ENCODE assay signal across 17 cellular contexts in the genomic region with DNA sequence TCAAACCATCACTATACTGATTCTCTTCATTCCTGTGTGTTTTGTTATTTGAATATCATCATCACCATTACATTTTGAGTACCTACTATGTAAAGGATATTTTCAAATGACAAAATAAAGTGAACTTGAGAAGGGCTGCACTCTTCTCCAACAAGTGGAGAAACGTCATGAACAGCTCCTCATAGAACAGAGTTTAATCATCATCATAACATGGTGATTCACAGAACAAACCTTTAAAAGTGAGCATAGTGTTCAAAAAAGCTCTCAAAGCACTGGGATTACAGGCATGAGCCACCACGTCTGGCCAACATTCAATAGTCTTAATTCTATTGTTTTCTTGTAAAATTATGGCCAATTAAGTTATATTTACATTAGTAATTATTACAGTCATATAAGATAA.
A peak's percentile ranks its signal among the peaks of the same experiment; 100 is the strongest.
DNase-seq lines count a peak whose midpoint lies in the region; ATAC-seq and TF ChIP-seq lines count a peak whose summit lies in the region.
"Had no signal": no experiment of that assay in that cellular context is flagged by ENCODE, and none has a peak within 500 bp of the region (broad histone marks: within the 10 kb centered on the region; RNA-seq: fewer than 3 reads in every experiment).

No MANE protein-coding gene starts in this region.

- peaks cover 3% of the 10 kb centered on the region for H3K9me3 Mint-ChIP-seq in chondrocyte (ENCODE audit: low read depth)

- no peak overlapping the region for H3K4me3 ChIP-seq in adipocyte (ENCODE audit: low read length)
- H3K4me3 ChIP-seq in right atrium auricular region: no peak overlapping the region
- H3K4me3 ChIP-seq: BLaER1 treated with 17β-estradiol and CSF1 and Interleukin-3, amounts not matched to agents 10 nM and 100 nM; HAP-1 had no signal

- peak overlapping the region; percentile 21 for H3K4me3 Mint-ChIP-seq in chondrocyte (ENCODE audit: unreplicated experiment)
- H3K4me3 Mint-ChIP-seq: CD8-positive, alpha-beta memory T cell had no signal

- H3K27ac Mint-ChIP-seq in chondrocyte (ENCODE audit: unreplicated experiment): peak overlapping the region; percentile 88
- H3K27ac Mint-ChIP-seq: CD8-positive, alpha-beta memory T cell had no signal

- peaks cover 35% of the 10 kb centered on the region for H3K4me1 Mint-ChIP-seq in chondrocyte (ENCODE audit: low read depth)
- H3K4me1 Mint-ChIP-seq: CD8-positive, alpha-beta memory T cell had no signal

- no peaks in the 10 kb centered on the region for H3K4me1 ChIP-seq in adipocyte (ENCODE audit: control insufficient read depth, insufficient read depth, low read length)
- H3K4me1 ChIP-seq in right atrium auricular region: no peaks in the 10 kb centered on the region
- H3K4me1 ChIP-seq: BLaER1 treated with 17β-estradiol and CSF1 and Interleukin-3, amounts not matched to agents 10 nM and 100 nM had no signal

- no peaks in the 10 kb centered on the region for H3K36me3 Mint-ChIP-seq in chondrocyte (ENCODE audit: low read depth)
- H3K36me3 Mint-ChIP-seq: CD8-positive, alpha-beta memory T cell had no signal

- ATAC-seq in GM18861 (IDR thresholded peaks at IDR 0.05; ENCODE audit: unreplicated experiment) (no peak), GM19395 (IDR thresholded peaks at IDR 0.05; ENCODE audit: unreplicated experiment) (no peak)

- H3K9me3 ChIP-seq in adipocyte (ENCODE audit: control insufficient read depth, low read length) (no peaks in the 10 kb centered on the region), right atrium auricular region (no peaks in the 10 kb centered on the region)
- H3K9me3 ChIP-seq: BLaER1 treated with 17β-estradiol and CSF1 and Interleukin-3, amounts not matched to agents 10 nM and 100 nM; HAP-1 had no signal

- H3K27ac ChIP-seq in 22Rv1 (0 out of 2 replicates have a peak overlapping the region, but pooled peaks have one; percentile 2), right atrium auricular region (no peak overlapping the region)
- H3K27ac ChIP-seq: BLaER1 treated with 17β-estradiol and CSF1 and Interleukin-3, amounts not matched to agents 10 nM and 100 nM had no signal

- H3K27me3 Mint-ChIP-seq in chondrocyte (ENCODE audit: low read depth): no peaks in the 10 kb centered on the region
- H3K27me3 Mint-ChIP-seq: CD8-positive, alpha-beta memory T cell had no signal

- H3K27me3 ChIP-seq in adipocyte (replicated peaks; ENCODE audit: control insufficient read depth, insufficient read depth, low read length) (no peaks in the 10 kb centered on the region), right atrium auricular region (no peaks in the 10 kb centered on the region)
- H3K27me3 ChIP-seq: BLaER1 treated with 17β-estradiol and CSF1 and Interleukin-3, amounts not matched to agents 10 nM and 100 nM had no signal

- no peaks in the 10 kb centered on the region for H3K36me3 ChIP-seq in adipocyte (ENCODE audit: control insufficient read depth, insufficient read depth, low read length, severe bottlenecking)
- H3K36me3 ChIP-seq in right atrium auricular region: no peaks in the 10 kb centered on the region
- H3K36me3 ChIP-seq: BLaER1 treated with 17β-estradiol and CSF1 and Interleukin-3, amounts not matched to agents 10 nM and 100 nM; HAP-1 had no signal

- DNase-seq in LHCN-M2 (ENCODE audit: low read depth) (peak; percentile 72), adipocyte (ENCODE audit: low read depth) (peak; percentile 9), chondrocyte (ENCODE audit: low spot score) (no peak), right atrium auricular region (ENCODE audit: low spot score) (no peak)
- DNase-seq in activated CD4-positive, CD25-positive, alpha-beta regulatory T cell treated with anti-CD3 and anti-CD28 coated beads, Interleukin-2, amount 50 U/mL, for 72 hours: no peak
- DNase-seq: CD8-positive, alpha-beta memory T cell; DMS79; Kasumi-1; NCI-H1105; NCI-H1694 treated with DMSO at 0.1 percent for 48 hours; NCI-H510A; NCI-H774 had no signal

- H3K9ac ChIP-seq in adipocyte (ENCODE audit: low read length): no peak overlapping the region
- H3K9ac ChIP-seq: BLaER1 treated with 17β-estradiol and CSF1 and Interleukin-3, amounts not matched to agents 10 nM and 100 nM had no signal

- no peak for TF ChIP-seq CTCF in 22Rv1 (IDR thresholded peaks at IDR 0.05)
- no peak for TF ChIP-seq CTCF in chondrocyte (IDR thresholded peaks at IDR 0.05)
- no peak for TF ChIP-seq CTCF in right atrium auricular region (IDR thresholded peaks at IDR 0.05)

Comparison
In these comparisons a context has a peak if more than half of its experiments do, and no peak if none do; other contexts are left out.
1. DNase-seq: peak in LHCN-M2 (single experiment) and adipocyte (single experiment); none in chondrocyte (single experiment), activated CD4-positive, CD25-positive, alpha-beta regulatory T cell treated with anti-CD3 and anti-CD28 coated beads, Interleukin-2, amount 50 U/mL, for 72 hours (single experiment) and right atrium auricular region (single experiment).